Comparison of ENCODE assay signal across 1 cellular context in genomic region chr20:47310729-47311128, GRCh38.
TF ChIP-seq lines count a peak whose summit lies in the region.

No MANE protein-coding gene starts in this region.

TF ChIP-seq in K562, 482 proteins besides CTCF, POLR2A, EP300 and RAD21:
- TF ChIP-seq MED1 (CRISPR knock-in tag; IDR thresholded peaks at IDR 0.05; ENCODE audit: borderline replicate concordance) (no peak), FOXK2 (conservative IDR thresholded peaks at IDR 0.05 in 1 of 2, IDR thresholded peaks at IDR 0.05 in 1 of 2; ENCODE audit: low read depth in 2 of 2) (no peak), ZNF444 (CRISPR knock-in tag; IDR thresholded peaks at IDR 0.05) (no peak), MTA3 (IDR thresholded peaks at IDR 0.05; ENCODE audit: borderline replicate concordance) (no peak), ZNF780A (CRISPR knock-in tag; IDR thresholded peaks at IDR 0.05) (no peak), STAG1 (CRISPR knock-in tag; IDR thresholded peaks at IDR 0.05; ENCODE audit: borderline replicate concordance) (no peak), POLR2AphosphoS2 (IDR thresholded peaks at IDR 0.05; ENCODE audit: low read length) (no peak; the same call in 1 of the 2 replicates), KHSRP (IDR thresholded peaks at IDR 0.05) (no peak), FOXK1 (CRISPR knock-in tag; IDR thresholded peaks at IDR 0.05; ENCODE audit: borderline replicate concordance) (no peak), NFYB (IDR thresholded peaks at IDR 0.05; ENCODE audit: extremely low read depth, insufficient read length) (no peak), ZNF232 (CRISPR knock-in tag; IDR thresholded peaks at IDR 0.05) (no peak), DIDO1 (tag; IDR thresholded peaks at IDR 0.05; ENCODE audit: low read depth) (no peak), SUPT5H (IDR thresholded peaks at IDR 0.05) (no peak), KAT8 (IDR thresholded peaks at IDR 0.05; ENCODE audit: low read depth) (no peak), HES1 (IDR thresholded peaks at IDR 0.05; ENCODE audit: low read depth) (no peak), MBD1 (CRISPR knock-in tag; IDR thresholded peaks at IDR 0.05) (no peak)
